32 cellular contexts compared by ENCODE assay signal in the genomic region with DNA sequence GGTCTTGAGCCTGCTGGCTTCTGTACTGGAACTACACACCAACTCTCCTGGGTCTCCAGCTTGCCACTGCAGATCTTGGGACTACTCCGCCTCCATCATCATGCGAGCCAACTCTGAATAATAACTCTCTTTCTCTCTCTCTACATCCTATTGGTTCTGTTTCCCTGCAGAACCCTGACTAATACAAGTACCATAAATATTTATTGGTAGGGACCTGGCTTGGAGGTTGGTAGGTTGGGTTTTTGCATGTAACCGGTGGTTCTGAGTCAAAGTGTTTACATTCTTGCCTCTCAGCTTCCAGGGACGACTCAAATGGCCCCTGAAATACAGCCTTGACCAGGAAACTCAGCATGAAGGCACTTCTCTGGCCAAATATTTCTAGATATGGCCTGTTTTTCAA.
DNase-seq lines count a peak whose midpoint lies in the region; ATAC-seq and TF ChIP-seq lines count a peak whose summit lies in the region.
"Had no signal": no experiment of that assay in that cellular context is flagged by ENCODE, and none has a peak within 500 bp of the region (broad histone marks: within the 10 kb centered on the region; RNA-seq: fewer than 3 reads in every experiment).

No MANE protein-coding gene starts in this region.

- no peak overlapping the region for H4K12ac ChIP-seq in trophoblast cell (ENCODE audit: low read depth, low read length)

- H4K8ac ChIP-seq in trophoblast cell (ENCODE audit: low read depth, low read length): no peak overlapping the region

- H3K9ac ChIP-seq in neural progenitor cell: no peak overlapping the region
- H3K9ac ChIP-seq in trophoblast cell (ENCODE audit: low read length): no peak overlapping the region
- H3K9ac ChIP-seq: KMS-11 had no signal

- no peaks in the 10 kb centered on the region for H4K20me1 ChIP-seq in neural progenitor cell (ENCODE audit: low read depth)

- no peak overlapping the region for H3K23ac ChIP-seq in trophoblast cell (ENCODE audit: low read length)

- H3K36me3 Mint-ChIP-seq in neural progenitor cell: no peaks in the 10 kb centered on the region
- H3K36me3 Mint-ChIP-seq: activated CD4-positive, alpha-beta memory T cell treated with anti-CD3 and anti-CD28 coated beads for 36 hours; immature natural killer cell had no signal

- POLR2A ChIA-PET in HEK293T (lab: Yijun Ruan, JAX): no interaction called here

- H3K79me2 ChIP-seq in neural progenitor cell (ENCODE audit: low read depth) (no peaks in the 10 kb centered on the region), trophoblast cell (ENCODE audit: control insufficient read depth, insufficient read depth, low read length, poor library complexity) (no peaks in the 10 kb centered on the region)

- no peak overlapping the region for H3K18ac ChIP-seq in trophoblast cell (ENCODE audit: low read length)

- H3K4me1 Mint-ChIP-seq in neural progenitor cell: peaks cover 14% of the 10 kb centered on the region
- H3K4me1 Mint-ChIP-seq: activated naive CD8-positive, alpha-beta T cell treated with anti-CD3 and anti-CD28 coated beads, Interleukin-2, amount 50 U/mL, for 24 hours; central memory CD8-positive, alpha-beta T cell; immature natural killer cell had no signal

- H3K9me3 ChIP-seq in neural progenitor cell (ENCODE audit: low read depth) (no peaks in the 10 kb centered on the region), trophoblast cell (ENCODE audit: insufficient read depth, low read depth, low read length) (peaks cover 5% of the 10 kb centered on the region)
- H3K9me3 ChIP-seq: pancreas, tibial artery had no signal

- no peaks in the 10 kb centered on the region for H3K79me1 ChIP-seq in trophoblast cell (ENCODE audit: low read length)

- no peak overlapping the region for H2AK5ac ChIP-seq in trophoblast cell (ENCODE audit: low read length)

- peaks cover 2% of the 10 kb centered on the region for H3K27me3 Mint-ChIP-seq in neural progenitor cell (ENCODE audit: insufficient read depth, low read depth)

- H3K14ac ChIP-seq in trophoblast cell (ENCODE audit: low read length): no peak overlapping the region

- TF ChIP-seq CTCF in neural progenitor cell (IDR thresholded peaks at IDR 0.05): no peak

- H3K4me3 ChIP-seq in neural progenitor cell: no peak overlapping the region
- H3K4me3 ChIP-seq in trophoblast cell (ENCODE audit: low read depth, low read length): no peak overlapping the region
- H3K4me3 ChIP-seq: GM23338, pancreas, smooth muscle cell, tibial artery had no signal

- no peak overlapping the region for H3K4me3 Mint-ChIP-seq in neural progenitor cell
- H3K4me3 Mint-ChIP-seq: activated CD4-positive, alpha-beta memory T cell treated with anti-CD3 and anti-CD28 coated beads for 36 hours; activated naive CD8-positive, alpha-beta T cell treated with anti-CD3 and anti-CD28 coated beads, Interleukin-2, amount 50 U/mL, for 24 hours; activated T-cell treated with anti-CD3 and anti-CD28 coated beads, Interleukin-2, amount 50 U/mL, for 72 hours; central memory CD8-positive, alpha-beta T cell; GM23338; immature natural killer cell; neural crest cell; stimulated activated naive CD8-positive, alpha-beta T cell treated with anti-CD3 and anti-CD28 coated beads, Interleukin-15, Interleukin-2, amounts not matched to agents 100 ng/mL and 50 ng/mL, for 24 hours; T-helper 2 cell treated with Interferon-gamma antibody and Interleukin-4, amounts not matched to agents 5 μg/mL and 100 μg/mL, for 36 hours had no signal

- ATAC-seq in HG02759 (IDR thresholded peaks at IDR 0.05; ENCODE audit: unreplicated experiment) (peak; percentile 14), HG02610 (IDR thresholded peaks at IDR 0.05; ENCODE audit: unreplicated experiment) (no peak)
- ATAC-seq: GM23338, left colon, right cardiac atrium had no signal

- H3K27ac ChIP-seq in epithelial cell of prostate: peak overlapping the region; percentile 29
- H3K27ac ChIP-seq in neural progenitor cell: no peak overlapping the region
- H3K27ac ChIP-seq in trophoblast cell (ENCODE audit: low read depth, low read length): no peak overlapping the region
- H3K27ac ChIP-seq: KMS-11, pancreas, tibial artery had no signal

- H3K9me3 Mint-ChIP-seq in neural progenitor cell: no peaks in the 10 kb centered on the region
- H3K9me3 Mint-ChIP-seq: activated CD4-positive, alpha-beta memory T cell treated with anti-CD3 and anti-CD28 coated beads for 36 hours; activated naive CD8-positive, alpha-beta T cell treated with anti-CD3 and anti-CD28 coated beads, Interleukin-2, amount 50 U/mL, for 24 hours; activated T-cell treated with anti-CD3 and anti-CD28 coated beads, Interleukin-2, amount 50 U/mL, for 72 hours; central memory CD8-positive, alpha-beta T cell; GM23338; immature natural killer cell; neural crest cell; stimulated activated naive CD8-positive, alpha-beta T cell treated with anti-CD3 and anti-CD28 coated beads, Interleukin-15, Interleukin-2, amounts not matched to agents 100 ng/mL and 50 ng/mL, for 24 hours; T-helper 2 cell treated with Interferon-gamma antibody and Interleukin-4, amounts not matched to agents 5 μg/mL and 100 μg/mL, for 36 hours had no signal

- H3K4me1 ChIP-seq in neural progenitor cell: peaks cover 29% of the 10 kb centered on the region
- no peaks in the 10 kb centered on the region for H3K4me1 ChIP-seq in trophoblast cell (ENCODE audit: control insufficient read depth in 1 of 2, insufficient read depth in 2 of 2, low read length in 2 of 2)
- H3K4me1 ChIP-seq: pancreas had no signal

- no peak overlapping the region for H3K4ac ChIP-seq in trophoblast cell (ENCODE audit: low read depth, low read length)

- H3K27me3 ChIP-seq in neural progenitor cell (no peaks in the 10 kb centered on the region), trophoblast cell (ENCODE audit: insufficient read depth, low read length) (no peaks in the 10 kb centered on the region)
- H3K27me3 ChIP-seq: pancreas had no signal

- peak overlapping the region; percentile 57 for H2AFZ ChIP-seq in neural progenitor cell (replicated peaks)
- H2AFZ ChIP-seq in trophoblast cell (ENCODE audit: insufficient read depth, low read length, poor library complexity): no peak overlapping the region
- H2AFZ ChIP-seq: GM23338 had no signal

- no CpG with 5 or more reads among the region's 4 CpGs for WGBS in trophoblast cell (ENCODE audit: extremely low coverage, insufficient coverage, insufficient read length)

- H2BK5ac ChIP-seq in trophoblast cell (ENCODE audit: low read depth, low read length, poor library complexity): no peak overlapping the region

- DNase-seq in Caki2 (ENCODE audit: low read depth): peak; percentile 34
- DNase-seq in epithelial cell of prostate (ENCODE audit: low read depth, low spot score): peak; percentile 24
- no peak for DNase-seq in neural progenitor cell (ENCODE audit: low spot score)
- DNase-seq in trophoblast cell: no peak
- no peak for DNase-seq in HPDE6-E6E7 (ENCODE audit: extremely low spot score)
- no peak for DNase-seq in HEK293T (ENCODE audit: extremely low spot score)
- DNase-seq: ACHN; activated CD4-positive, alpha-beta memory T cell treated with anti-CD3 and anti-CD28 coated beads for 36 hours; activated CD4-positive, alpha-beta T cell treated with anti-CD3 and anti-CD28 coated beads for 1 hour; activated naive CD4-positive, alpha-beta T cell; activated naive CD8-positive, alpha-beta T cell treated with anti-CD3 and anti-CD28 coated beads, Interleukin-2, amount 50 U/mL, for 24 hours; activated T-cell treated with anti-CD3 and anti-CD28 coated beads, Interleukin-2, amount 50 U/mL, for 72 hours; C1 segment of cervical spinal cord; COR-L47; GF-D8; hypothalamus; immature natural killer cell; left colon; NCI-H1436 treated with DMSO at 0.1 percent for 48 hours; NCI-H2081 treated with DMSO at 0.1 percent for 48 hours; pancreas; right cardiac atrium; tibial artery had no signal

- H3F3A ChIP-seq in neural progenitor cell (ENCODE audit: low read depth): no peaks in the 10 kb centered on the region

- in situ Hi-C loops in Caki2 (cut with HindIII; ENCODE audit: low pct_unique_long_range_greater_than_20kb, low sequenced_read_pairs): no loop called here

- H2BK120ac ChIP-seq in trophoblast cell (ENCODE audit: insufficient read depth, low read length, poor library complexity): no peak overlapping the region

- no peak overlapping the region for H4K91ac ChIP-seq in trophoblast cell (ENCODE audit: low read depth, low read length)

- H3K4me2 ChIP-seq in neural progenitor cell (no peak overlapping the region), trophoblast cell (ENCODE audit: low read length) (no peak overlapping the region)
- H3K4me2 ChIP-seq: GM23338, KMS-11, smooth muscle cell had no signal

- H3K36me3 ChIP-seq in neural progenitor cell (no peaks in the 10 kb centered on the region), trophoblast cell (ENCODE audit: control insufficient read depth in 1 of 2, insufficient read depth in 2 of 2, low read length in 2 of 2) (no peaks in the 10 kb centered on the region)
- H3K36me3 ChIP-seq: pancreas, tibial artery had no signal

- H3K27ac Mint-ChIP-seq in neural progenitor cell: no peak overlapping the region
- H3K27ac Mint-ChIP-seq: activated CD4-positive, alpha-beta memory T cell treated with anti-CD3 and anti-CD28 coated beads for 36 hours; activated naive CD8-positive, alpha-beta T cell treated with anti-CD3 and anti-CD28 coated beads, Interleukin-2, amount 50 U/mL, for 24 hours; activated T-cell treated with anti-CD3 and anti-CD28 coated beads, Interleukin-2, amount 50 U/mL, for 72 hours; GM23338; immature natural killer cell; stimulated activated naive CD8-positive, alpha-beta T cell treated with anti-CD3 and anti-CD28 coated beads, Interleukin-15, Interleukin-2, amounts not matched to agents 100 ng/mL and 50 ng/mL, for 24 hours; T-helper 2 cell treated with Interferon-gamma antibody and Interleukin-4, amounts not matched to agents 5 μg/mL and 100 μg/mL, for 36 hours had no signal

- CTCF ChIA-PET in HEK293T (lab: Yijun Ruan, JAX): no interaction called here

- no peak overlapping the region for H2BK12ac ChIP-seq in trophoblast cell (ENCODE audit: low read length)

TF ChIP-seq in HEK293T, 16 proteins besides CTCF, POLR2A, EP300 and RAD21 (continues in another document):
- TF ChIP-seq FOXM1 (IDR thresholded peaks at IDR 0.05; ENCODE audit: borderline replicate concordance): no peak
- no peak for TF ChIP-seq HDGF (IDR thresholded peaks at IDR 0.05; ENCODE audit: borderline replicate concordance)
- TF ChIP-seq SUZ12 (IDR thresholded peaks at IDR 0.05): no peak
- TF ChIP-seq SP1 (IDR thresholded peaks at IDR 0.05): no peak
- TF ChIP-seq ARNT (IDR thresholded peaks at IDR 0.05): no peak
- TF ChIP-seq TARDBP (IDR thresholded peaks at IDR 0.05): no peak
- no peak for TF ChIP-seq FOXA1 (IDR thresholded peaks at IDR 0.05)
- TF ChIP-seq FOXK2 (IDR thresholded peaks at IDR 0.05): no peak
- no peak for TF ChIP-seq ELF4 (IDR thresholded peaks at IDR 0.05)

Comparison
In these comparisons a context has a peak if more than half of its experiments do, and no peak if none do; other contexts are left out.
1. DNase-seq: peak in Caki2 (single experiment) and epithelial cell of prostate (single experiment); none in neural progenitor cell (single experiment), trophoblast cell (0 of 2), HPDE6-E6E7 (single experiment) and HEK293T (single experiment).